In genomic region chr7:29565982-29566746, GRCh38 we compare ENCODE assay signal across 9 cellular contexts. TPM values are rescaled to one million over a fixed set of nuclear protein-coding genes. Genes with fewer than 3 reads are reported as not detected.
DNase-seq lines count a peak whose midpoint lies in the region; ATAC-seq and TF ChIP-seq lines count a peak whose summit lies in the region.
"Had no signal": no experiment of that assay in that cellular context is flagged by ENCODE, and none has a peak within 500 bp of the region (broad histone marks: within the 10 kb centered on the region; RNA-seq: fewer than 3 reads in every experiment).

No MANE protein-coding gene starts in this region.

- no peaks in the 10 kb centered on the region for H3K36me3 ChIP-seq in fibroblast of lung (ENCODE audit: control insufficient read depth, insufficient read depth, low read length)

- H2AFZ ChIP-seq in fibroblast of lung (ENCODE audit: low read length) = no peak overlapping the region

- peaks cover 18% of the 10 kb centered on the region for H3K4me1 Mint-ChIP-seq in nephron progenitor cell

- DNase-seq in AG04449 (ENCODE audit: low read depth, low spot score) (no peak), NCI-H69 (lab: John Stamatoyannopoulos, UW) (peak; percentile 38), fibroblast of lung (ENCODE audit: low read depth in 2 of 2) (peak in 1 of 2 donors; percentile 4), nephron progenitor cell (no peak), NK-92 (lab: John Stamatoyannopoulos, UW; ENCODE audit: unreplicated experiment) (no peak), SK-N-DZ (ENCODE audit: low spot score) (no peak)

- no peaks in the 10 kb centered on the region for H3K4me1 ChIP-seq in fibroblast of lung (ENCODE audit: control insufficient read depth, extremely low read depth, insufficient read depth, low read length)

- POLR2A ChIA-PET in AG04449 (lab: Yijun Ruan, JAX) = no interaction called here

- H3K36me3 Mint-ChIP-seq in nephron progenitor cell (ENCODE audit: low read depth) = no peaks in the 10 kb centered on the region

- CTCF ChIA-PET in AG04449 (lab: Yijun Ruan, JAX) = interaction anchor here (1.4 kb wide), 1 partner anchor 12 kb away, joined by 3 read pairs; no protein-coding TSS in a partner anchor

- H3K79me2 ChIP-seq in fibroblast of lung (ENCODE audit: control insufficient read depth, insufficient read depth, low read length) = no peaks in the 10 kb centered on the region

- peaks cover 83% of the 10 kb centered on the region for H3K27me3 Mint-ChIP-seq in nephron progenitor cell (ENCODE audit: low read depth, poor library complexity)

- no peak overlapping the region for H3K27ac ChIP-seq in fibroblast of lung (ENCODE audit: insufficient read depth, low read length)

- H3K27ac Mint-ChIP-seq in nephron progenitor cell = no peak overlapping the region

- ATAC-seq in GM21723 (IDR thresholded peaks at IDR 0.05; ENCODE audit: unreplicated experiment) (no peak), GM18519 (IDR thresholded peaks at IDR 0.05; ENCODE audit: low FRiP score, unreplicated experiment) (no peak)

- peak overlapping the region; percentile 42 for H3K4me3 ChIP-seq in AG04449 (ENCODE audit: low read depth, low read length)
- H3K4me3 ChIP-seq in fibroblast of lung (replicated peaks in 1 of 4; ENCODE audit: control extremely low read depth in 1 of 4, insufficient read depth in 1 of 4, low read depth in 3 of 4, low read length in 4 of 4) = peak overlapping the region; percentile 28 to 54 (median 42)

- TF ChIP-seq CTCF in AG04449 (IDR thresholded peaks at IDR 0.05; ENCODE audit: insufficient read depth, low read length, missing control alignments) (no peak), fibroblast of lung (conservative IDR thresholded peaks at IDR 0.05 in 1 of 2, IDR thresholded peaks at IDR 0.05 in 1 of 2; ENCODE audit: low read depth in 1 of 2, low read length in 2 of 2) (no peak), nephron progenitor cell (IDR thresholded peaks at IDR 0.05) (no peak)

- peak overlapping the region; percentile 82 for H3K4me2 ChIP-seq in fibroblast of lung (ENCODE audit: extremely low read depth, insufficient read depth, low read length)

- no peaks in the 10 kb centered on the region for H3K9me3 Mint-ChIP-seq in nephron progenitor cell

- peaks cover 42% of the 10 kb centered on the region for H3K27me3 ChIP-seq in fibroblast of lung (ENCODE audit: control insufficient read depth, insufficient read depth, low read length)

- no peaks in the 10 kb centered on the region for H3K9me3 ChIP-seq in fibroblast of lung (ENCODE audit: control insufficient read depth, insufficient read depth, low read depth, low read length)

- H3K4me3 Mint-ChIP-seq in nephron progenitor cell = peak overlapping the region; percentile 90

- H4K20me1 ChIP-seq in fibroblast of lung (ENCODE audit: control insufficient read depth, extremely low read depth, insufficient read depth, low read length) = no peaks in the 10 kb centered on the region

- no peak overlapping the region for H3K9ac ChIP-seq in fibroblast of lung (ENCODE audit: insufficient read depth, low read length)

RNA-seq across cellular contexts. Expression of gene PRR15, which starts 2.5 kb away (rescaled TPM):
- total RNA-seq in fibroblast of lung = 0.51 TPM in 1 of 2 replicates, not detected in the other
- 0.43 TPM in 1 of 2 replicates, not detected in the other for polyA plus RNA-seq in fibroblast of lung
- 0.90 TPM in 1 of 2 replicates, not detected in the other for polyA plus RNA-seq in fibroblast of lung (2012)
- not detected in 2 replicates for polyA minus RNA-seq in fibroblast of lung (ENCODE audit: low replicate concordance)
- polyA plus RNA-seq in SK-N-DZ (2014; cell fraction: cytosol; rRNA removed) = 0.07 and 0.20 TPM in 2 replicates
- polyA plus RNA-seq in SK-N-DZ (2014; cell fraction: nucleus; rRNA removed) = 0.54 and 0.56 TPM in 2 replicates
- total RNA-seq: cerebellum had no signal
